13 cellular contexts compared by ENCODE assay signal in the genomic region with DNA sequence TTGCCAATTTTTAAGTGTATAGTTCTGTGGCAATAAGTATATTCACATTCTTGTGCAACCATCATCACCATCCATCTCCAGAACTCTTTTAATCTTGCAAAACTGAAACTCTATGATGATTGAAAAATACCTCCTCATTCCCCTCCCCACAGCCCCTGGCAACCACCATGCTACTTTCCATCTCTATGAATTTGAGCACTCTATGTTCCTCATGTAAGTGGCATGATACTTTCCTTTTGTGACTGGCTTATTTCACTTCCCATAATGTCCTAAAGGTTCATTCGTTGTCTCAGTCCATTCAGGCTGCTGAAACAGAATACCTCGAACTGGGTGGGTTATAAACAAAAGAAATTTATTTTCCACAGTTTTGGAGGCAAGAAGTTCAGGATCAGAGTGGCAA. TPM values are rescaled to one million over a fixed set of nuclear protein-coding genes. Genes with fewer than 3 reads are reported as not detected.
"Had no signal": no experiment of that assay in that cellular context is flagged by ENCODE, and none has a peak within 500 bp of the region (broad histone marks: within the 10 kb centered on the region; RNA-seq: fewer than 3 reads in every experiment).

No MANE protein-coding gene starts in this region.

- H3K36me3 Mint-ChIP-seq: immature natural killer cell had no signal

- H3K4me3 Mint-ChIP-seq: immature natural killer cell; T-helper 2 cell treated with Interferon-gamma antibody and Interleukin-4, amounts not matched to agents 5 μg/mL and 100 μg/mL, for 36 hours had no signal

- ATAC-seq: foreskin keratinocyte, pancreas had no signal

- H3K36me3 ChIP-seq: adrenal gland, colonic mucosa, pancreas, transverse colon had no signal

- H3K9me3 ChIP-seq: adrenal gland, colonic mucosa, pancreas, transverse colon had no signal

- H3K27ac ChIP-seq: adrenal gland, colonic mucosa, foreskin keratinocyte, pancreas, transverse colon had no signal

- DNase-seq: activated CD4-positive, CD25-positive, alpha-beta regulatory T cell treated with anti-CD3 and anti-CD28 coated beads, Interleukin-2, amount 50 U/mL, for 72 hours; activated naive CD4-positive, alpha-beta T cell; adrenal gland; colonic mucosa; effector CD4-positive, alpha-beta T cell; foreskin keratinocyte; immature natural killer cell; midbrain; pancreas; stimulated activated CD4-positive, alpha-beta T cell treated with anti-CD3 and anti-CD28 coated beads, Interleukin-4, amount 100 ng/mL, for 24 hours; transverse colon had no signal

- H3K27me3 ChIP-seq: adrenal gland, colonic mucosa, pancreas, transverse colon had no signal

- H3K27ac Mint-ChIP-seq: immature natural killer cell; T-helper 2 cell treated with Interferon-gamma antibody and Interleukin-4, amounts not matched to agents 5 μg/mL and 100 μg/mL, for 36 hours had no signal

- H3K4me1 ChIP-seq: adrenal gland, colonic mucosa, foreskin keratinocyte, pancreas, transverse colon had no signal

- H3K4me3 ChIP-seq: adrenal gland, colonic mucosa, lung, pancreas, transverse colon had no signal

- H3K9me3 Mint-ChIP-seq: immature natural killer cell; T-helper 2 cell treated with Interferon-gamma antibody and Interleukin-4, amounts not matched to agents 5 μg/mL and 100 μg/mL, for 36 hours had no signal

RNA-seq across cellular contexts. Expression of gene EGR2, which starts 23.4 kb away (rescaled TPM):
- total RNA-seq: foreskin keratinocyte had no signal
